ENCODE assay signal across 1 cellular context in the genomic region with DNA sequence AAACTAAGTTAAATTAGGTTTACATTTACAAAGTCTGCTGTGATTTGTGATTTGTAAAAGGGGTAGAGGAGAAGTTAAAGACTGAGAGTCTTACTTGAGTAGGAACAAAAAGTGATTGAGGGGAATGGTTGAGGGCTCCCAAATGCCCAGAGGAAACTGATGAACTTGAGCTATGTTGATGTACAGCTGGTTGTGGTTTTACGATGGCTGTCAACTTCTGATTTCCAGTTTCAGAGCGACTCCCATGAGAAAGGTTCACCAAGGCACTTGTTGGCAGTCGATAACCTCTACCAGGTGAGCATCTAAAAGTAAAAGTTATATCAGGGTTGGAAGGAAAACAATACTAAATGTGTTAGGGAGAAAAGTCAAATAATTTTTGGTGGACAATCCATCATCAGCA.
TF ChIP-seq lines count a peak whose summit lies in the region.

No MANE protein-coding gene starts in this region.

TF ChIP-seq in WTC11, 78 proteins besides CTCF, POLR2A, EP300 and RAD21 (continued from another document):
- TF ChIP-seq, protein P1, sequence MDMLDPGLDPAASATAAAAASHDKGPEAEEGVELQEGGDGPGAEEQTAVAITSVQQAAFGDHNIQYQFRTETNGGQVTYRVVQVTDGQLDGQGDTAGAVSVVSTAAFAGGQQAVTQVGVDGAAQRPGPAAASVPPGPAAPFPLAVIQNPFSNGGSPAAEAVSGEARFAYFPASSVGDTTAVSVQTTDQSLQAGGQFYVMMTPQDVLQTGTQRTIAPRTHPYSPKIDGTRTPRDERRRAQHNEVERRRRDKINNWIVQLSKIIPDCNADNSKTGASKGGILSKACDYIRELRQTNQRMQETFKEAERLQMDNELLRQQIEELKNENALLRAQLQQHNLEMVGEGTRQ (CRISPR knock-in tag; IDR thresholded peaks at IDR 0.05): no peak
- TF ChIP-seq NR2C2 (CRISPR knock-in tag; IDR thresholded peaks at IDR 0.05) (no peak), NR3C1 (CRISPR knock-in tag; conservative IDR thresholded peaks at IDR 0.05; ENCODE audit: low read depth) (no peak), KAT7 (CRISPR knock-in tag; IDR thresholded peaks at IDR 0.05; ENCODE audit: borderline replicate concordance) (no peak)
- TF ChIP-seq, protein P2, sequence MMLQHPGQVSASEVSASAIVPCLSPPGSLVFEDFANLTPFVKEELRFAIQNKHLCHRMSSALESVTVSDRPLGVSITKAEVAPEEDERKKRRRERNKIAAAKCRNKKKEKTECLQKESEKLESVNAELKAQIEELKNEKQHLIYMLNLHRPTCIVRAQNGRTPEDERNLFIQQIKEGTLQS (CRISPR knock-in tag; conservative IDR thresholded peaks at IDR 0.05): no peak
